1 cellular context compared by ENCODE assay signal in the genomic region with DNA sequence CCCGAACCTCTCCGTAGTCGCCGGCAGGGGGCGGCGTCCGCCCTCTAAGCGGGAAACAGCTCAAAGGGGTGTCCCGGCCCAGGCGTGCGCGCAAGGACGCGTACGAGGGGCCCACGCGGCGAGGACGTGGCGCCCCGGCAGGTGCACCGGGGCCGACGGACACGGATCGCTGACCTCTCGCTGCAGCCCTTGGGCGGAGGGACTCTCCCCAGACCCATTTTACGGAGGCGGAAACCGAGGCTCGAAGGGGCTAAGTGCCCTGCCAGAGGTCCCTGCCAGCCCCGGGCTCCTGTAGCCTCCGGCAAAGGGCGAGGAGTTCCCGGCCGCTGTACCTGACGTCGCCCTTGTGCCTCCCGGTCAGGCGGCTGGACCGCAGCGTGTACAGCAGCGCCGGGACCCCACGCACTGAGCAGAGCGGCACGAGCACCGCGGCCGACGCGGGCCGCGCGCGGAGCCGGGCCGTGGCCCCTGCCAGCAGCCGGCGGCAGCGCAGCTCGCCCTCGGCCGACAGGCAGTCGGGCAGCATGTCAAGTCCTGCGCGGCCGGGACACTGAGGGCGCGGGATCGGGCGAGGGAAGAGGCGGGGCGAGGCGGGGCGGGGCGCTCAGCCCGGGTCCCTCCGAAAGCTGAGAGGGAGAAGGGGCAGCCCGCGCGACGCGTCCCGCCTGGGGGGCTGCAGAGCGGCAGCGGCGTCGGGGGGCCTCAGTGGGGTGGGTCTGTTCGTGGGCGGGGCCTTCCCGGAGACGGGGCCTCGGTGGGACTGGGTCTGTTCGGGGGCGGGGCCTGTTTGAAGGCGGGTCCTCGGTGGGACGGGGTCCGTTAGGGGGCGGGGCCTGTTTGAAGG.
A peak's percentile ranks its signal among the peaks of the same experiment; 100 is the strongest.
TF ChIP-seq lines count a peak whose summit lies in the region.

A gene with protein sequence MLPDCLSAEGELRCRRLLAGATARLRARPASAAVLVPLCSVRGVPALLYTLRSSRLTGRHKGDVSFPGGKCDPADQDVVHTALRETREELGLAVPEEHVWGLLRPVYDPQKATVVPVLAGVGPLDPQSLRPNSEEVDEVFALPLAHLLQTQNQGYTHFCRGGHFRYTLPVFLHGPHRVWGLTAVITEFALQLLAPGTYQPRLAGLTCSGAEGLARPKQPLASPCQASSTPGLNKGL (minus strand): TSS at position 552 of the 844 bp plus-strand sequence. CDS start 26 bp downstream, at position 526.

TF ChIP-seq in K562, 482 proteins besides CTCF, POLR2A, EP300 and RAD21 (continued from another document and continues in another):
- TF ChIP-seq E2F8 (IDR thresholded peaks at IDR 0.05; ENCODE audit: low read depth, partially characterized antibody) (peak; percentile 61), ZFP91 (CRISPR knock-in tag; IDR thresholded peaks at IDR 0.05) (no peak), ZNF655 (CRISPR knock-in tag; IDR thresholded peaks at IDR 0.05) (no peak), E2F3 (CRISPR knock-in tag; IDR thresholded peaks at IDR 0.05) (peak; percentile 85; the same call in 1 of the 2 replicates), ZNF644 (tag; IDR thresholded peaks at IDR 0.05; ENCODE audit: low read depth) (no peak), U2AF1 (optimal IDR thresholded peaks at IDR 0.05; ENCODE audit: low read depth, low read length) (peak; percentile 72), MAZ (CRISPR knock-in tag; conservative IDR thresholded peaks at IDR 0.05 in 1 of 2, IDR thresholded peaks at IDR 0.05 in 1 of 2) (peak; percentile 82 to 95), AFF1 (IDR thresholded peaks at IDR 0.05; ENCODE audit: low read depth in 1 of 2, partially characterized antibody in 2 of 2) (no peak), ELF2 (CRISPR knock-in tag; IDR thresholded peaks at IDR 0.05) (peak; percentile 71; the same call in 1 of the 2 replicates), WHSC1 (IDR thresholded peaks at IDR 0.05; ENCODE audit: low read length) (no peak), ZEB2 (IDR thresholded peaks at IDR 0.05) (peak; percentile 67), PHB (CRISPR knock-in tag; IDR thresholded peaks at IDR 0.05) (peak; percentile 66; the same call in 1 of the 2 replicates), ZBTB40 (IDR thresholded peaks at IDR 0.05) (no peak), ZBTB40 (CRISPR knock-in tag; IDR thresholded peaks at IDR 0.05) (peak; percentile 69), CSDE1 (IDR thresholded peaks at IDR 0.05) (no peak), CBX1 (IDR thresholded peaks at IDR 0.05; ENCODE audit: low read depth) (peak; percentile 93), ZNF134 (CRISPR knock-in tag; conservative IDR thresholded peaks at IDR 0.05) (no peak), NCOA6 (IDR thresholded peaks at IDR 0.05) (0 out of 2 replicates have a peak, but pooled peaks have one; percentile 41)
- TF ChIP-seq, protein P1, sequence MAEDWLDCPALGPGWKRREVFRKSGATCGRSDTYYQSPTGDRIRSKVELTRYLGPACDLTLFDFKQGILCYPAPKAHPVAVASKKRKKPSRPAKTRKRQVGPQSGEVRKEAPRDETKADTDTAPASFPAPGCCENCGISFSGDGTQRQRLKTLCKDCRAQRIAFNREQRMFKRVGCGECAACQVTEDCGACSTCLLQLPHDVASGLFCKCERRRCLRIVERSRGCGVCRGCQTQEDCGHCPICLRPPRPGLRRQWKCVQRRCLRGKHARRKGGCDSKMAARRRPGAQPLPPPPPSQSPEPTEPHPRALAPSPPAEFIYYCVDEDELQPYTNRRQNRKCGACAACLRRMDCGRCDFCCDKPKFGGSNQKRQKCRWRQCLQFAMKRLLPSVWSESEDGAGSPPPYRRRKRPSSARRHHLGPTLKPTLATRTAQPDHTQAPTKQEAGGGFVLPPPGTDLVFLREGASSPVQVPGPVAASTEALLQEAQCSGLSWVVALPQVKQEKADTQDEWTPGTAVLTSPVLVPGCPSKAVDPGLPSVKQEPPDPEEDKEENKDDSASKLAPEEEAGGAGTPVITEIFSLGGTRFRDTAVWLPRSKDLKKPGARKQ (CRISPR knock-in tag; IDR thresholded peaks at IDR 0.05) = no peak
- TF ChIP-seq, protein P2, sequence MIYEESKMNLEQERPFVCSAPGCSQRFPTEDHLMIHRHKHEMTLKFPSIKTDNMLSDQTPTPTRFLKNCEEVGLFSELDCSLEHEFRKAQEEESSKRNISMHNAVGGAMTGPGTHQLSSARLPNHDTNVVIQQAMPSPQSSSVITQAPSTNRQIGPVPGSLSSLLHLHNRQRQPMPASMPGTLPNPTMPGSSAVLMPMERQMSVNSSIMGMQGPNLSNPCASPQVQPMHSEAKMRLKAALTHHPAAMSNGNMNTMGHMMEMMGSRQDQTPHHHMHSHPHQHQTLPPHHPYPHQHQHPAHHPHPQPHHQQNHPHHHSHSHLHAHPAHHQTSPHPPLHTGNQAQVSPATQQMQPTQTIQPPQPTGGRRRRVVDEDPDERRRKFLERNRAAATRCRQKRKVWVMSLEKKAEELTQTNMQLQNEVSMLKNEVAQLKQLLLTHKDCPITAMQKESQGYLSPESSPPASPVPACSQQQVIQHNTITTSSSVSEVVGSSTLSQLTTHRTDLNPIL (CRISPR knock-in tag; IDR thresholded peaks at IDR 0.05) = no peak
